In the genomic region with DNA sequence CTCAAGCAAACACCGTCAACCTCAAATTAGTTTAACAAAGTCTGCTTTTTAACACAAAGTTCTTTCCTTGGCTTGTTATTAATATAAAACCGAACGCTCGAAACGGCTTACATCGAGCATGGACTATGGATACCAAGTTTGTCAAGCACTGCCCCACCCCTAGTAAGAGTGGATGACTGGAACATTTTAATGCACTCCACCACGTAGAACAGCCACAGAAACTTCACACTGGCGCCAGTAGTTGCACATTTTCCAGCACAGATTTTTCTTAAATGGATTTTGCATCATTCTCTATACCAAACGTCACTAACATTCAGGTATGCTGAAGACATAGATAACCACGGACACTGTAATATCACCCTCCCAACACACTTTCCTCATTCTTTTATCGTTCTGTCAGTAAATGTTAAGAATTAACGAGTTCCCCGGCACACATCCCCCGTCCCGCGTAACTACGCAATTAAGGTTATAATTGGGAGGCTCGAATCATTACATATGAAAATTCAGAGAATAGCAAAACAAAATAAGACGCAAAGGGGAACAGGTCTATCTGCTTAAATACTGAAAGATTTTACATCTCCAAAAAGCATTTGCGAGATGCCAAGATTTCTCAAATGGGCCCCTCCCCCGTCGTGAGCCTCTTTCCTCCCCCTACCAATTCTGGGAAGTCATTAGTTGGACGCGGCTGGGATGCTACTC, we compare ENCODE assay signal across 8 cellular contexts. TPM values are rescaled to one million over a fixed set of nuclear protein-coding genes. Genes with fewer than 3 reads are reported as not detected.
DNase-seq lines count a peak whose midpoint lies in the region; ATAC-seq and TF ChIP-seq lines count a peak whose summit lies in the region.

No MANE protein-coding gene starts in this region.

- H3K27ac Mint-ChIP-seq in osteocyte (ENCODE audit: unreplicated experiment): peak overlapping the region; percentile 97

- peaks cover 56% of the 10 kb centered on the region for H3K27me3 Mint-ChIP-seq in activated T-cell treated with anti-CD3 and anti-CD28 coated beads, Interleukin-2, amount 50 U/mL, for 4 hours (ENCODE audit: low read depth)
- H3K27me3 Mint-ChIP-seq in osteocyte (ENCODE audit: unreplicated experiment): no peaks in the 10 kb centered on the region

- CTCF ChIA-PET in HEK293T (lab: Yijun Ruan, JAX): interaction anchor here (0.7 kb wide), 1 partner anchor 40 kb away, joined by 5 read pairs; no protein-coding TSS in a partner anchor

- POLR2A ChIA-PET in HEK293T (lab: Yijun Ruan, JAX): no interaction called here

- no peaks in the 10 kb centered on the region for H3K9me3 Mint-ChIP-seq in activated T-cell treated with anti-CD3 and anti-CD28 coated beads, Interleukin-2, amount 50 U/mL, for 4 hours
- H3K9me3 Mint-ChIP-seq in osteocyte (ENCODE audit: unreplicated experiment): no peaks in the 10 kb centered on the region

- H3K36me3 Mint-ChIP-seq in activated T-cell treated with anti-CD3 and anti-CD28 coated beads, Interleukin-2, amount 50 U/mL, for 4 hours (ENCODE audit: insufficient read depth): no peaks in the 10 kb centered on the region
- H3K36me3 Mint-ChIP-seq in osteocyte (ENCODE audit: unreplicated experiment): peaks cover 14% of the 10 kb centered on the region

- peaks cover 22% of the 10 kb centered on the region for H3K4me1 Mint-ChIP-seq in activated T-cell treated with anti-CD3 and anti-CD28 coated beads, Interleukin-2, amount 50 U/mL, for 4 hours (ENCODE audit: low read depth)
- peaks cover 56% of the 10 kb centered on the region for H3K4me1 Mint-ChIP-seq in osteocyte (ENCODE audit: unreplicated experiment)

- TF ChIP-seq CTCF in osteocyte (IDR thresholded peaks at IDR 0.05): no peak

- ATAC-seq in activated T-cell treated with anti-CD3 and anti-CD28 coated beads, Interleukin-2, amount 50 U/mL, for 4 hours: no peak
- ATAC-seq in HG02642 (IDR thresholded peaks at IDR 0.05; ENCODE audit: poor library complexity, unreplicated experiment) (no peak), GM21381 (IDR thresholded peaks at IDR 0.05; ENCODE audit: unreplicated experiment) (no peak)

- peak overlapping the region; percentile 84 for H3K4me3 Mint-ChIP-seq in activated T-cell treated with anti-CD3 and anti-CD28 coated beads, Interleukin-2, amount 50 U/mL, for 4 hours
- H3K4me3 Mint-ChIP-seq in osteocyte (ENCODE audit: unreplicated experiment): peak overlapping the region; percentile 85

- peak; percentile 55 for DNase-seq in AG08396 (ENCODE audit: low spot score)
- peak; percentile 42 for DNase-seq in HEK293T (ENCODE audit: extremely low spot score)
- no peak for DNase-seq in activated T-cell treated with anti-CD3 and anti-CD28 coated beads, Interleukin-2, amount 50 U/mL, for 4 hours
- peak; percentile 60 for DNase-seq in globus pallidus (ENCODE audit: low spot score)
- no peak for DNase-seq in osteocyte (ENCODE audit: extremely low spot score, unreplicated experiment)
- DNase-seq in NCI-H2196 (lab: John Stamatoyannopoulos, UW; ENCODE audit: unreplicated experiment): no peak

TF ChIP-seq in HEK293T, 16 proteins besides CTCF, POLR2A, EP300 and RAD21:
- TF ChIP-seq HDGF (IDR thresholded peaks at IDR 0.05; ENCODE audit: borderline replicate concordance): no peak
- TF ChIP-seq L3MBTL2 (conservative IDR thresholded peaks at IDR 0.05): peak; percentile 53
- no peak for TF ChIP-seq NFRKB (IDR thresholded peaks at IDR 0.05)
- no peak for TF ChIP-seq BHLHE40 (IDR thresholded peaks at IDR 0.05; ENCODE audit: borderline replicate concordance)

RNA-seq across cellular contexts. Expression of a gene that starts 1.0 kb away (rescaled TPM):
- total RNA-seq in activated T-cell treated with anti-CD3 and anti-CD28 coated beads, Interleukin-2, amount 50 U/mL, for 4 hours: 1 to 10 TPM in 2 of 3 donors, under 1 TPM in 1; 0.94 to 1.9 (median 1.6) TPM
- 302 and 304 TPM in 2 replicates for total RNA-seq in osteocyte

Comparison
In these comparisons a context has a peak if more than half of its experiments do, and no peak if none do; other contexts are left out.
1. DNase-seq: peak in AG08396 (single experiment), HEK293T (single experiment) and globus pallidus (single experiment); none in activated T-cell treated with anti-CD3 and anti-CD28 coated beads, Interleukin-2, amount 50 U/mL, for 4 hours (single experiment), osteocyte (single experiment) and NCI-H2196 (single experiment).
2. RNA of a gene that starts 1.0 kb away (total RNA-seq): 302 to 304 TPM in osteocyte; 0.94 to 1.9 TPM in activated T-cell treated with anti-CD3 and anti-CD28 coated beads, Interleukin-2, amount 50 U/mL, for 4 hours; every median in the first group is over 100 times any median in the second.